ENCODE assay signal across 1 cellular context in the genomic region with DNA sequence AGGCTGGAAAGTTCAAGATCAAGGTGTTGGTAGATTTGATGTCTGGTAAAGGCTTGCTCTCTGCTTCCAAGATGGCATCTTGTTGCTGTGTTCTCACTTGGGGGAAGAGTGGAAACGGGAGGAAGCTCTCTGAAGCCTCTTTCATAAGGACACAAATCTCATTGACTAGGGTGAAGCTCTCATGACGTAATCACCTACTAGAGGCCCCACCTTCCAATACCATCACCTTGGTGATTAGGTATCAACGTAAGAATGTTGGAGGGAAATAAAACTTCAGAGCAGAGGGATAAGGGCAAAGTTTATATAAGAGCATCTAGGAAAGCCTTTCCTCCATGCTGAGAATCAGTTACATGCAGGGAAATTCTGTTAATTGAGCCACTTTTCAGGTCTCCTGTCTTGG.
A peak's percentile ranks its signal among the peaks of the same experiment; 100 is the strongest.
TF ChIP-seq lines count a peak whose summit lies in the region.

No MANE protein-coding gene starts in this region.

TF ChIP-seq in K562, 482 proteins besides CTCF, POLR2A, EP300 and RAD21:
- peak; percentile 38 for TF ChIP-seq ATF3 (IDR thresholded peaks at IDR 0.05)
- no peak for TF ChIP-seq ATF3 (CRISPR knock-in tag; conservative IDR thresholded peaks at IDR 0.05)
- TF ChIP-seq ATF7 (IDR thresholded peaks at IDR 0.05), result 0 out of 2 replicates have a peak, but pooled peaks have one; percentile 33
- no peak for TF ChIP-seq ZNF175 (CRISPR knock-in tag; IDR thresholded peaks at IDR 0.05; ENCODE audit: low read depth)
